Comparison of ENCODE assay signal across 15 cellular contexts in genomic region chr2:212713681-212714080, GRCh38.
DNase-seq lines count a peak whose midpoint lies in the region; ATAC-seq and TF ChIP-seq lines count a peak whose summit lies in the region.
"Had no signal": no experiment of that assay in that cellular context is flagged by ENCODE, and none has a peak within 500 bp of the region (broad histone marks: within the 10 kb centered on the region; RNA-seq: fewer than 3 reads in every experiment).

No MANE protein-coding gene starts in this region.

- peaks cover 43% of the 10 kb centered on the region for H3K4me1 ChIP-seq in GM23248 (ENCODE audit: insufficient read depth)
- H3K4me1 ChIP-seq in RWPE2 (ENCODE audit: insufficient read depth, poor library complexity, severe bottlenecking), result peaks cover 16% of the 10 kb centered on the region
- peaks cover 29% of the 10 kb centered on the region for H3K4me1 ChIP-seq in foreskin keratinocyte
- H3K4me1 ChIP-seq in MM.1S (ENCODE audit: low read length), result peaks cover 2% of the 10 kb centered on the region; the same call in 1 of the 2 replicates
- H3K4me1 ChIP-seq: A549, BE2C had no signal

- no peak overlapping the region for H3K4me3 Mint-ChIP-seq in endothelial cell (ENCODE audit: unreplicated experiment)
- H3K4me3 Mint-ChIP-seq: CD4-positive, alpha-beta memory T cell had no signal

- H3K9me3 Mint-ChIP-seq in endothelial cell (ENCODE audit: unreplicated experiment), result no peaks in the 10 kb centered on the region
- H3K9me3 Mint-ChIP-seq: HFFc6 had no signal

- H3K79me2 ChIP-seq in GM23248 (ENCODE audit: insufficient read depth) (no peaks in the 10 kb centered on the region), MM.1S (ENCODE audit: low read length) (no peaks in the 10 kb centered on the region)

- H4K20me1 ChIP-seq in GM23248 (ENCODE audit: insufficient read depth) (no peaks in the 10 kb centered on the region), MM.1S (ENCODE audit: insufficient read depth, low read length) (no peaks in the 10 kb centered on the region)

- no peaks in the 10 kb centered on the region for H3K36me3 ChIP-seq in GM23248 (ENCODE audit: low read depth)
- no peaks in the 10 kb centered on the region for H3K36me3 ChIP-seq in RWPE2 (ENCODE audit: low read depth)
- H3K36me3 ChIP-seq in MM.1S (replicated peaks; ENCODE audit: insufficient read depth, low read length), result no peaks in the 10 kb centered on the region
- H3K36me3 ChIP-seq: BE2C had no signal

- no peak overlapping the region for H3K4me3 ChIP-seq in GM23248
- H3K4me3 ChIP-seq in RWPE2 (ENCODE audit: severe bottlenecking), result no peak overlapping the region
- H3K4me3 ChIP-seq in MM.1S (ENCODE audit: low read length), result no peak overlapping the region
- H3K4me3 ChIP-seq: A549 had no signal

- no peak for DNase-seq in GM23248
- no peak for DNase-seq in RWPE2 (ENCODE audit: low spot score)
- DNase-seq in foreskin keratinocyte, result peak; percentile 80 to 87
- no peak for DNase-seq in endothelial cell (ENCODE audit: low spot score)
- no peak for DNase-seq in COLO668 (lab: John Stamatoyannopoulos, UW; ENCODE audit: unreplicated experiment)
- no peak for DNase-seq in stimulated activated CD4-positive, alpha-beta T cell treated with anti-CD3 and anti-CD28 coated beads, Interleukin-1b, Interleukin-23, amount 100 ng/mL, for 48 hours
- no peak for DNase-seq in MM.1S
- DNase-seq: BE2C; CD4-positive, alpha-beta memory T cell; COR-L47; DND-41; HCEC 1CT; HFFc6 had no signal

- no peak overlapping the region; the same call in 1 of the 2 replicates for H3K27ac ChIP-seq in GM23248
- peak overlapping the region; percentile 66 for H3K27ac ChIP-seq in RWPE2 (ENCODE audit: poor library complexity, severe bottlenecking)
- peak overlapping the region; percentile 86 for H3K27ac ChIP-seq in foreskin keratinocyte
- H3K27ac ChIP-seq in MM.1S (ENCODE audit: low read length), result no peak overlapping the region
- H3K27ac ChIP-seq: A549, C4-2B had no signal

- H3K4me1 Mint-ChIP-seq in endothelial cell (ENCODE audit: unreplicated experiment), result no peaks in the 10 kb centered on the region
- H3K4me1 Mint-ChIP-seq: CD4-positive, alpha-beta memory T cell had no signal

- peak overlapping the region; percentile 34 for H2AFZ ChIP-seq in GM23248
- H2AFZ ChIP-seq in MM.1S (ENCODE audit: low read length), result no peak overlapping the region

- peak overlapping the region; percentile 13 for H3K4me2 ChIP-seq in GM23248 (ENCODE audit: unreplicated experiment)
- H3K4me2 ChIP-seq in MM.1S (ENCODE audit: low read depth, low read length), result no peak overlapping the region
- H3K4me2 ChIP-seq: A549 had no signal

- in situ Hi-C loops in GM23248 (cut with MboI), result no loop called here

- H3K27me3 ChIP-seq in GM23248 (replicated peaks; ENCODE audit: insufficient read depth), result no peaks in the 10 kb centered on the region
- H3K27me3 ChIP-seq in RWPE2 (ENCODE audit: insufficient read depth, poor library complexity, severe bottlenecking), result no peaks in the 10 kb centered on the region
- H3K27me3 ChIP-seq in foreskin keratinocyte, result no peaks in the 10 kb centered on the region
- no peaks in the 10 kb centered on the region for H3K27me3 ChIP-seq in MM.1S (replicated peaks; ENCODE audit: insufficient read depth, low read length)
- H3K27me3 ChIP-seq: BE2C had no signal

- ATAC-seq in RWPE2 (ENCODE audit: low read depth) (no peak), foreskin keratinocyte (peak; percentile 46)
- ATAC-seq: A549 had no signal

- H3K9me3 ChIP-seq in GM23248 (ENCODE audit: low read depth), result no peaks in the 10 kb centered on the region
- no peaks in the 10 kb centered on the region for H3K9me3 ChIP-seq in RWPE2 (ENCODE audit: severe bottlenecking)
- H3K9me3 ChIP-seq in MM.1S (replicated peaks; ENCODE audit: insufficient read depth, low read length), result no peaks in the 10 kb centered on the region
- H3K9me3 ChIP-seq: A549, BE2C had no signal

- H3K9me2 ChIP-seq in GM23248 (ENCODE audit: insufficient read depth) (no peaks in the 10 kb centered on the region), MM.1S (replicated peaks; ENCODE audit: insufficient read depth, low read length) (no peaks in the 10 kb centered on the region)

- WGBS in GM23248 (ENCODE audit: low coverage in 1 of 2, low lambda C conversion rate in 2 of 2, missing lambda C conversion rate in 2 of 2), 2 experiments, result 41 to 45% methylated on average over 1 of the region's 1 CpG

- H3K9ac ChIP-seq in GM23248 (no peak overlapping the region), MM.1S (ENCODE audit: low read length) (no peak overlapping the region)

- TF ChIP-seq CTCF in RWPE2 (IDR thresholded peaks at IDR 0.05; ENCODE audit: poor library complexity, severe bottlenecking), result no peak
- no peak for TF ChIP-seq CTCF in foreskin keratinocyte (conservative IDR thresholded peaks at IDR 0.05)
- TF ChIP-seq CTCF in endothelial cell (IDR thresholded peaks at IDR 0.05; ENCODE audit: unreplicated experiment), result no peak
- TF ChIP-seq CTCF in MM.1S (IDR thresholded peaks at IDR 0.05; ENCODE audit: low read length), result no peak

- H3F3A ChIP-seq in GM23248 (ENCODE audit: insufficient read depth), result peaks cover 37% of the 10 kb centered on the region
- H3F3A ChIP-seq in MM.1S (ENCODE audit: insufficient read depth, low read length), result no peaks in the 10 kb centered on the region

- no peaks in the 10 kb centered on the region for H3K36me3 Mint-ChIP-seq in endothelial cell (ENCODE audit: low read depth, unreplicated experiment)
- H3K36me3 Mint-ChIP-seq: CD4-positive, alpha-beta memory T cell had no signal

- H3K27ac Mint-ChIP-seq in endothelial cell (ENCODE audit: unreplicated experiment), result no peak overlapping the region
- H3K27ac Mint-ChIP-seq: CD4-positive, alpha-beta memory T cell had no signal

- H3K27me3 Mint-ChIP-seq in endothelial cell (ENCODE audit: unreplicated experiment), result no peaks in the 10 kb centered on the region

Comparison
In these comparisons a context has a peak if more than half of its experiments do, and no peak if none do; other contexts are left out.
1. DNase-seq: peak in foreskin keratinocyte (2 of 2); none in GM23248 (single experiment), RWPE2 (single experiment), endothelial cell (single experiment), COLO668 (single experiment), stimulated activated CD4-positive, alpha-beta T cell treated with anti-CD3 and anti-CD28 coated beads, Interleukin-1b, Interleukin-23, amount 100 ng/mL, for 48 hours (single experiment) and MM.1S (single experiment).
2. H3K27ac ChIP-seq: peak in RWPE2 (single experiment) and foreskin keratinocyte (single experiment); none in GM23248 (single experiment) and MM.1S (single experiment).